Comparison of ENCODE assay signal across 8 cellular contexts in the genomic region with DNA sequence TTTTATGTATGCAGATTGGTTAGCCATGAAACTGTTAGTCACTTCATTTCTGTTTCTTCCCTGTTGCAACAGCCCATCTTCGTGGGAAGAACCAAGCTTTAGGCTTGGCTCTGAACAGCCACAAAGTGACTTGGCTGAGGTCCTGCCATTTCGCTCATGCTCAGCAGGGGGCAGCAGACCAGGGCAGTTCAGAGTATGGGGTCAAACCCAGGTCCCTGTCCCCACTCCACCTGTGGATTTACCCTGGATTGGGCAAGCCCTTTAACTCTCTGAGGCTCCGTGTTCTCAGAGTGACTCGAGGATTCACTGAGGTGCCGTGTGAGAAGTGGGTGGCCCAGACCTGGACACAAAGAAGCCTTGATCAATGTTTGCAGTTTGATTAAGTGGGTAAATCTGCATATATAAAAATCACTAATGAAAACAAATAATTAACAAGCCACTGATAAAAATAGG. TPM values are rescaled to one million over a fixed set of nuclear protein-coding genes. Genes with fewer than 3 reads are reported as not detected.
DNase-seq lines count a peak whose midpoint lies in the region; ATAC-seq and TF ChIP-seq lines count a peak whose summit lies in the region.

No MANE protein-coding gene starts in this region.

- H3K4me3 Mint-ChIP-seq in Caco-2 (ENCODE audit: unreplicated experiment): no peak overlapping the region

- intact Hi-C loops in Caco-2 (cut with micrococcal nuclease; ENCODE audit: unreplicated experiment): loop anchor here (1.0 kb wide), 3 partner anchors 170 to 231 kb away; no protein-coding TSS in a partner anchor

- H3K36me3 Mint-ChIP-seq in Caco-2 (ENCODE audit: insufficient read depth, unreplicated experiment): peaks cover 87% of the 10 kb centered on the region

- DNase-seq in Caco-2: peak; percentile 83 to 90
- DNase-seq in T1000 (lab: John Stamatoyannopoulos, UW): peak; percentile 13
- DNase-seq in T47D (ENCODE audit: low read depth in 1 of 2, low spot score in 1 of 2): peak; percentile 52 to 70
- DNase-seq in left kidney (ENCODE audit: low read depth, low spot score): peak; percentile 43
- peak; percentile 59 for DNase-seq in stimulated activated naive CD4-positive, alpha-beta T cell treated with Interleukin-2 at 50 U/mL for 16 hours (lab: John Stamatoyannopoulos, UW)
- DNase-seq in kidney glomerular epithelial cell (lab: John Stamatoyannopoulos, UW): no peak

- H3K36me3 ChIP-seq in Caco-2 (ENCODE audit: control insufficient read depth, insufficient read depth, low read length): peaks cover 15% of the 10 kb centered on the region

- H3K9me3 Mint-ChIP-seq in Caco-2 (ENCODE audit: unreplicated experiment): no peaks in the 10 kb centered on the region

- H3K4me1 ChIP-seq in Caco-2: no peaks in the 10 kb centered on the region

- CTCF ChIA-PET in Caco-2 (lab: Charles Lee): interaction anchor here (0.6 to 2.4 kb wide), 19 partner anchors 9 to 348 kb away, joined by 3 to 17 read pairs (median 4); a partner anchor contains a TSS

- peak overlapping the region; percentile 16 for H3K27ac Mint-ChIP-seq in Caco-2 (ENCODE audit: unreplicated experiment)

- no peaks in the 10 kb centered on the region for H3K9me3 ChIP-seq in Caco-2

- no peak for TF ChIP-seq EP300 in Ishikawa (IDR thresholded peaks at IDR 0.05; ENCODE audit: borderline replicate concordance)

- H3K27me3 ChIP-seq in Caco-2 (replicated peaks; ENCODE audit: control insufficient read depth, insufficient read depth, low read length): no peaks in the 10 kb centered on the region

- no peak for ATAC-seq in GM21367 (IDR thresholded peaks at IDR 0.05; ENCODE audit: unreplicated experiment)

- H3K4me1 Mint-ChIP-seq in Caco-2 (ENCODE audit: low read depth, unreplicated experiment): no peaks in the 10 kb centered on the region

- POLR2A ChIA-PET in Caco-2 (lab: Charles Lee): interaction anchor here (0.5 to 0.6 kb wide), 2 partner anchors 23 to 165 kb away, joined by 3 to 4 read pairs; a partner anchor contains a TSS

- peak; percentile 53 for TF ChIP-seq RAD21 in Ishikawa (IDR thresholded peaks at IDR 0.05; ENCODE audit: low read depth)

- no peak overlapping the region for H3K4me3 ChIP-seq in Caco-2 (ENCODE audit: low read depth, low read length)

- no peaks in the 10 kb centered on the region for H3K27me3 Mint-ChIP-seq in Caco-2 (ENCODE audit: insufficient read depth, unreplicated experiment)

- no TSS peak for BruUV-seq in Caco-2 (replicated peaks; lab: Mats Ljungman, UMichigan)

- in situ Hi-C loops in T47D (cut with HindIII; ENCODE audit: low pct_unique_long_range_greater_than_20kb, low sequenced_read_pairs): no loop called here

- TF ChIP-seq CTCF in Caco-2 (IDR thresholded peaks at IDR 0.05; ENCODE audit: insufficient read depth in 1 of 2, low read depth in 1 of 2, low read length in 1 of 2, severe bottlenecking in 1 of 2, unreplicated experiment in 1 of 2): peak; percentile 98 to 99

TF ChIP-seq in Ishikawa, 13 proteins besides CTCF, POLR2A, EP300 and RAD21:
- TF ChIP-seq TCF12 (IDR thresholded peaks at IDR 0.05; ENCODE audit: low read depth): no peak
- no peak for TF ChIP-seq ZBTB7A (IDR thresholded peaks at IDR 0.05; ENCODE audit: low read depth)
- TF ChIP-seq, protein P1, sequence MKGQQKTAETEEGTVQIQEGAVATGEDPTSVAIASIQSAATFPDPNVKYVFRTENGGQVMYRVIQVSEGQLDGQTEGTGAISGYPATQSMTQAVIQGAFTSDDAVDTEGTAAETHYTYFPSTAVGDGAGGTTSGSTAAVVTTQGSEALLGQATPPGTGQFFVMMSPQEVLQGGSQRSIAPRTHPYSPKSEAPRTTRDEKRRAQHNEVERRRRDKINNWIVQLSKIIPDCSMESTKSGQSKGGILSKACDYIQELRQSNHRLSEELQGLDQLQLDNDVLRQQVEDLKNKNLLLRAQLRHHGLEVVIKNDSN (IDR thresholded peaks at IDR 0.05): no peak
- TF ChIP-seq, protein P2, sequence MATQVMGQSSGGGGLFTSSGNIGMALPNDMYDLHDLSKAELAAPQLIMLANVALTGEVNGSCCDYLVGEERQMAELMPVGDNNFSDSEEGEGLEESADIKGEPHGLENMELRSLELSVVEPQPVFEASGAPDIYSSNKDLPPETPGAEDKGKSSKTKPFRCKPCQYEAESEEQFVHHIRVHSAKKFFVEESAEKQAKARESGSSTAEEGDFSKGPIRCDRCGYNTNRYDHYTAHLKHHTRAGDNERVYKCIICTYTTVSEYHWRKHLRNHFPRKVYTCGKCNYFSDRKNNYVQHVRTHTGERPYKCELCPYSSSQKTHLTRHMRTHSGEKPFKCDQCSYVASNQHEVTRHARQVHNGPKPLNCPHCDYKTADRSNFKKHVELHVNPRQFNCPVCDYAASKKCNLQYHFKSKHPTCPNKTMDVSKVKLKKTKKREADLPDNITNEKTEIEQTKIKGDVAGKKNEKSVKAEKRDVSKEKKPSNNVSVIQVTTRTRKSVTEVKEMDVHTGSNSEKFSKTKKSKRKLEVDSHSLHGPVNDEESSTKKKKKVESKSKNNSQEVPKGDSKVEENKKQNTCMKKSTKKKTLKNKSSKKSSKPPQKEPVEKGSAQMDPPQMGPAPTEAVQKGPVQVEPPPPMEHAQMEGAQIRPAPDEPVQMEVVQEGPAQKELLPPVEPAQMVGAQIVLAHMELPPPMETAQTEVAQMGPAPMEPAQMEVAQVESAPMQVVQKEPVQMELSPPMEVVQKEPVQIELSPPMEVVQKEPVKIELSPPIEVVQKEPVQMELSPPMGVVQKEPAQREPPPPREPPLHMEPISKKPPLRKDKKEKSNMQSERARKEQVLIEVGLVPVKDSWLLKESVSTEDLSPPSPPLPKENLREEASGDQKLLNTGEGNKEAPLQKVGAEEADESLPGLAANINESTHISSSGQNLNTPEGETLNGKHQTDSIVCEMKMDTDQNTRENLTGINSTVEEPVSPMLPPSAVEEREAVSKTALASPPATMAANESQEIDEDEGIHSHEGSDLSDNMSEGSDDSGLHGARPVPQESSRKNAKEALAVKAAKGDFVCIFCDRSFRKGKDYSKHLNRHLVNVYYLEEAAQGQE (IDR thresholded peaks at IDR 0.05; ENCODE audit: low read depth): no peak
- no peak for TF ChIP-seq FOXM1 (IDR thresholded peaks at IDR 0.05; ENCODE audit: borderline replicate concordance, low read depth)
- TF ChIP-seq CEBPB (IDR thresholded peaks at IDR 0.05): no peak
- no peak for TF ChIP-seq EGR1 (IDR thresholded peaks at IDR 0.05)
- TF ChIP-seq TAF1 (IDR thresholded peaks at IDR 0.05; ENCODE audit: low read depth): no peak
- no peak for TF ChIP-seq NFIC (IDR thresholded peaks at IDR 0.05)
- no peak for TF ChIP-seq TEAD4 (IDR thresholded peaks at IDR 0.05)
- no peak for TF ChIP-seq CREB1 (IDR thresholded peaks at IDR 0.05; ENCODE audit: low read depth)
- TF ChIP-seq, protein P3, sequence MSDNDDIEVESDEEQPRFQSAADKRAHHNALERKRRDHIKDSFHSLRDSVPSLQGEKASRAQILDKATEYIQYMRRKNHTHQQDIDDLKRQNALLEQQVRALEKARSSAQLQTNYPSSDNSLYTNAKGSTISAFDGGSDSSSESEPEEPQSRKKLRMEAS (IDR thresholded peaks at IDR 0.05): no peak
TF ChIP-seq in Ishikawa: peak in this region for 0.

RNA-seq across cellular contexts. Expression of a gene that starts 19.8 kb away (rescaled TPM):
- total RNA-seq in Caco-2 (2022): 0.88 and 0.95 TPM in 2 replicates

RNA-seq across cellular contexts. Expression of a gene that starts 22.5 kb away (rescaled TPM):
- total RNA-seq in Caco-2 (2022): 357 and 359 TPM in 2 replicates
